Comparison of ENCODE assay signal across 8 cellular contexts in the genomic region with DNA sequence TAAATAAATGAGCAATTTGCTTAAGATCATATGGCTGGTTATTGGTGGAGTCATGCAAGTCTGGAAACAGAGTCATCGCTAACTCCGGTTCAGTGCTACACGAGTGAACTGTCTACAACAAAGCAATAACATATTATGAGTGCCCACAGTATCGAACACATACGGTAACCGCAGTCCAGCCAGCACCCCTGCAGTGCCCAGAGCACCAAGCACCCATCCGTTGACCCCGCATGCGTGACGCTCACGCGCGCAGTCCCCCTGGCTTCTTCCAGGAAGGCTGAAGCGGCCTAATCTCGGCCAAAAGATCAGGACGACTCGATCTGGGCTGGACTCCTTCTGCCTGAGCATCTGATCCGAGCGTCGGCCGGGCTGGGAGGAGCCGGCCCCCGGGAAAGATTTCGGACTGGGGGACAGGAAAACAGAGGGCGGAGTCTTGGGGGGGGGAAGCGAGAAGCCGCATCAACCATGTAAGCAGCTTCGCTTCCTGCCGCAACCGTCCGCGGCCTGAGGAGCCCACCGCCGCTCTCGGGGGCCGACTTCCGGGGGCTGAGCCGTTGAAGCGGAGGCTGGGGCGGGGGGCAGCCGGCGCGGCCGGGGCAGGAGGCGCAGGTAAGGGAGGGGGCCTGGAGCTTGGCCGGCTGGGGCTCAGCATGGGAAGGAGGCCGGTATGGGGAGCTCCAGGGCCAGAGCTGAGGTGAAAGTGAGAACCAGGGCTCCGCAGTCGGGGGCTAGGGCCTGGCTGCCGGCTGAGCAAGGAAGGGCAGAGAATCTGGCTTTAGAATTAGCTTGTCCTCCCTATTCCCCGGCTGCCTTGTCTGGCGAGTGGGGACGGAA. TPM values are rescaled to one million over a fixed set of nuclear protein-coding genes. Genes with fewer than 3 reads are reported as not detected.
DNase-seq lines count a peak whose midpoint lies in the region; ATAC-seq lines count a peak whose summit lies in the region.

A gene with protein sequence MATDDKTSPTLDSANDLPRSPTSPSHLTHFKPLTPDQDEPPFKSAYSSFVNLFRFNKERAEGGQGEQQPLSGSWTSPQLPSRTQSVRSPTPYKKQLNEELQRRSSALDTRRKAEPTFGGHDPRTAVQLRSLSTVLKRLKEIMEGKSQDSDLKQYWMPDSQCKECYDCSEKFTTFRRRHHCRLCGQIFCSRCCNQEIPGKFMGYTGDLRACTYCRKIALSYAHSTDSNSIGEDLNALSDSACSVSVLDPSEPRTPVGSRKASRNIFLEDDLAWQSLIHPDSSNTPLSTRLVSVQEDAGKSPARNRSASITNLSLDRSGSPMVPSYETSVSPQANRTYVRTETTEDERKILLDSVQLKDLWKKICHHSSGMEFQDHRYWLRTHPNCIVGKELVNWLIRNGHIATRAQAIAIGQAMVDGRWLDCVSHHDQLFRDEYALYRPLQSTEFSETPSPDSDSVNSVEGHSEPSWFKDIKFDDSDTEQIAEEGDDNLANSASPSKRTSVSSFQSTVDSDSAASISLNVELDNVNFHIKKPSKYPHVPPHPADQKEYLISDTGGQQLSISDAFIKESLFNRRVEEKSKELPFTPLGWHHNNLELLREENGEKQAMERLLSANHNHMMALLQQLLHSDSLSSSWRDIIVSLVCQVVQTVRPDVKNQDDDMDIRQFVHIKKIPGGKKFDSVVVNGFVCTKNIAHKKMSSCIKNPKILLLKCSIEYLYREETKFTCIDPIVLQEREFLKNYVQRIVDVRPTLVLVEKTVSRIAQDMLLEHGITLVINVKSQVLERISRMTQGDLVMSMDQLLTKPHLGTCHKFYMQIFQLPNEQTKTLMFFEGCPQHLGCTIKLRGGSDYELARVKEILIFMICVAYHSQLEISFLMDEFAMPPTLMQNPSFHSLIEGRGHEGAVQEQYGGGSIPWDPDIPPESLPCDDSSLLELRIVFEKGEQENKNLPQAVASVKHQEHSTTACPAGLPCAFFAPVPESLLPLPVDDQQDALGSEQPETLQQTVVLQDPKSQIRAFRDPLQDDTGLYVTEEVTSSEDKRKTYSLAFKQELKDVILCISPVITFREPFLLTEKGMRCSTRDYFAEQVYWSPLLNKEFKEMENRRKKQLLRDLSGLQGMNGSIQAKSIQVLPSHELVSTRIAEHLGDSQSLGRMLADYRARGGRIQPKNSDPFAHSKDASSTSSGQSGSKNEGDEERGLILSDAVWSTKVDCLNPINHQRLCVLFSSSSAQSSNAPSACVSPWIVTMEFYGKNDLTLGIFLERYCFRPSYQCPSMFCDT (N-terminal part only) (plus strand): TSS at position 449 of the 834 bp plus-strand sequence. CDS start 5,265 bp downstream, outside the sequence.

- peak; percentile 80 for ATAC-seq in GM21529 (IDR thresholded peaks at IDR 0.05; ENCODE audit: unreplicated experiment)

- no peaks in the 10 kb centered on the region for H3K9me3 Mint-ChIP-seq in IgD-negative memory B cell

- peaks cover 26 to 38% (median 28%) of the 10 kb centered on the region in 3 donors for H3K4me1 Mint-ChIP-seq in IgD-negative memory B cell

- peak within 1 kb of the TSS; percentile 84 to 98 (median 95) for H3K27ac Mint-ChIP-seq in IgD-negative memory B cell

- peaks cover 2% of the 10 kb centered on the region for H3K36me3 Mint-ChIP-seq in IgD-negative memory B cell

- H3K4me3 Mint-ChIP-seq in IgD-negative memory B cell: peak within 1 kb of the TSS; percentile 92 to 98 (median 96)

- H3K27me3 Mint-ChIP-seq in IgD-negative memory B cell: no peaks in the 10 kb centered on the region

- DNase-seq in DMS 273 treated with DMSO at 0.1 percent for 48 hours (lab: John Stamatoyannopoulos, UW): peak; percentile 93
- peak; percentile 66 for DNase-seq in OCI-M2 (lab: John Stamatoyannopoulos, UW; ENCODE audit: unreplicated experiment)
- DNase-seq in activated T-cell treated with anti-CD3 and anti-CD28 coated beads for 4 hours: peak; percentile 71
- peak; percentile 94 for DNase-seq in epidermal melanocyte (ENCODE audit: insufficient read length, low spot score)
- peak; percentile 96 for DNase-seq in middle frontal gyrus (ENCODE audit: extremely low spot score, low spot score)
- peak; percentile 82 to 83 for DNase-seq in stimulated activated CD8-positive, alpha-beta memory T cell treated with anti-CD3 and anti-CD28 coated beads, Interleukin-2, amount 100 ng/mL, for 48 hours (ENCODE audit: low read depth in 2 of 2)

RNA-seq across cellular contexts. Expression of the gene that starts here (rescaled TPM):
- polyA plus RNA-seq in IgD-negative memory B cell: 15.5 TPM

Comparison
In these comparisons a context has a peak if more than half of its experiments do, and no peak if none do; other contexts are left out.
1. Peak in every context shown above with its lines: DNase-seq and ATAC-seq.